Comparison of ENCODE assay signal across 2 cellular contexts in the genomic region with DNA sequence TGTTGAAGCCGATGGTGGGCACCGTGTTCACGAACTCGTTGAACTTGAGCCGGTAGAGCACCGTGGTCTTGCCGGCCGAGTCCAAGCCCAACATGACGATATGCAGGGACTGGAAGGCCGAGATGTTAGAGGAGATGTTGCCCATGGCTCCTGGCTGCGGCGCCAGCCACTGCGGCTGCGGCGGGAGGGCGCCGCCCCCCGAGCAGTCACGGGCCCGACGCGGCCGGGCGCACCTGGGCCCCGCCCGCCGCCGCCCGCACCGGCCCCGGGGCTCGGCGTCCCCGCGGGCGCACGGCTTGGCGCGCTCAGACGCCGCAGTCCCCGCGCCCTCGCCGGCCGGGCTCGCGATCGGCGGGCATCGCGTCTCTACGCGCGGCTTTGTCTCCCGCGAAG.
TF ChIP-seq lines count a peak whose summit lies in the region.

No MANE protein-coding gene starts in this region.

TF ChIP-seq in A549, 52 proteins besides CTCF, POLR2A, EP300 and RAD21:
- TF ChIP-seq ZFP36 (IDR thresholded peaks at IDR 0.05; ENCODE audit: borderline replicate concordance, partially characterized antibody) (no peak), GATA3 (IDR thresholded peaks at IDR 0.05; ENCODE audit: borderline replicate concordance) (no peak), CHD4 (IDR thresholded peaks at IDR 0.05; ENCODE audit: borderline replicate concordance) (no peak), HOXA7 (CRISPR knock-in tag; IDR thresholded peaks at IDR 0.05) (no peak), POLR2AphosphoS2 (conservative IDR thresholded peaks at IDR 0.05; ENCODE audit: low read length) (no peak), BHLHE40 (IDR thresholded peaks at IDR 0.05; ENCODE audit: low read depth, low read length) (no peak), RCOR1 (IDR thresholded peaks at IDR 0.05; ENCODE audit: low read depth, low read length) (no peak), NFE2L2 (conservative IDR thresholded peaks at IDR 0.05; ENCODE audit: low read length) (no peak), RNF2 (IDR thresholded peaks at IDR 0.05; ENCODE audit: borderline replicate concordance, low read depth) (no peak), HOXB5 (CRISPR knock-in tag; IDR thresholded peaks at IDR 0.05) (no peak), MAFK (IDR thresholded peaks at IDR 0.05; ENCODE audit: partially characterized antibody) (no peak)
- TF ChIP-seq, protein P1, sequence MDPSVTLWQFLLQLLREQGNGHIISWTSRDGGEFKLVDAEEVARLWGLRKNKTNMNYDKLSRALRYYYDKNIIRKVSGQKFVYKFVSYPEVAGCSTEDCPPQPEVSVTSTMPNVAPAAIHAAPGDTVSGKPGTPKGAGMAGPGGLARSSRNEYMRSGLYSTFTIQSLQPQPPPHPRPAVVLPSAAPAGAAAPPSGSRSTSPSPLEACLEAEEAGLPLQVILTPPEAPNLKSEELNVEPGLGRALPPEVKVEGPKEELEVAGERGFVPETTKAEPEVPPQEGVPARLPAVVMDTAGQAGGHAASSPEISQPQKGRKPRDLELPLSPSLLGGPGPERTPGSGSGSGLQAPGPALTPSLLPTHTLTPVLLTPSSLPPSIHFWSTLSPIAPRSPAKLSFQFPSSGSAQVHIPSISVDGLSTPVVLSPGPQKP (IDR thresholded peaks at IDR 0.05; ENCODE audit: low read depth, low read length) = no peak

TF ChIP-seq in K562, 482 proteins besides CTCF, POLR2A, EP300 and RAD21:
- TF ChIP-seq, protein P2, sequence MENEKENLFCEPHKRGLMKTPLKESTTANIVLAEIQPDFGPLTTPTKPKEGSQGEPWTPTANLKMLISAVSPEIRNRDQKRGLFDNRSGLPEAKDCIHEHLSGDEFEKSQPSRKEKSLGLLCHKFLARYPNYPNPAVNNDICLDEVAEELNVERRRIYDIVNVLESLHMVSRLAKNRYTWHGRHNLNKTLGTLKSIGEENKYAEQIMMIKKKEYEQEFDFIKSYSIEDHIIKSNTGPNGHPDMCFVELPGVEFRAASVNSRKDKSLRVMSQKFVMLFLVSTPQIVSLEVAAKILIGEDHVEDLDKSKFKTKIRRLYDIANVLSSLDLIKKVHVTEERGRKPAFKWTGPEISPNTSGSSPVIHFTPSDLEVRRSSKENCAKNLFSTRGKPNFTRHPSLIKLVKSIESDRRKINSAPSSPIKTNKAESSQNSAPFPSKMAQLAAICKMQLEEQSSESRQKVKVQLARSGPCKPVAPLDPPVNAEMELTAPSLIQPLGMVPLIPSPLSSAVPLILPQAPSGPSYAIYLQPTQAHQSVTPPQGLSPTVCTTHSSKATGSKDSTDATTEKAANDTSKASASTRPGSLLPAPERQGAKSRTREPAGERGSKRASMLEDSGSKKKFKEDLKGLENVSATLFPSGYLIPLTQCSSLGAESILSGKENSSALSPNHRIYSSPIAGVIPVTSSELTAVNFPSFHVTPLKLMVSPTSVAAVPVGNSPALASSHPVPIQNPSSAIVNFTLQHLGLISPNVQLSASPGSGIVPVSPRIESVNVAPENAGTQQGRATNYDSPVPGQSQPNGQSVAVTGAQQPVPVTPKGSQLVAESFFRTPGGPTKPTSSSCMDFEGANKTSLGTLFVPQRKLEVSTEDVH (IDR thresholded peaks at IDR 0.05; ENCODE audit: low read depth, partially characterized antibody) = no peak
- TF ChIP-seq NCOR1 (IDR thresholded peaks at IDR 0.05) = no peak
- no peak for TF ChIP-seq SUPT5H (IDR thresholded peaks at IDR 0.05)
- TF ChIP-seq, protein P3, sequence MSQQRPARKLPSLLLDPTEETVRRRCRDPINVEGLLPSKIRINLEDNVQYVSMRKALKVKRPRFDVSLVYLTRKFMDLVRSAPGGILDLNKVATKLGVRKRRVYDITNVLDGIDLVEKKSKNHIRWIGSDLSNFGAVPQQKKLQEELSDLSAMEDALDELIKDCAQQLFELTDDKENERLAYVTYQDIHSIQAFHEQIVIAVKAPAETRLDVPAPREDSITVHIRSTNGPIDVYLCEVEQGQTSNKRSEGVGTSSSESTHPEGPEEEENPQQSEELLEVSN (IDR thresholded peaks at IDR 0.05; ENCODE audit: borderline replicate concordance in 1 of 2, extremely low read depth in 1 of 2, insufficient read depth in 1 of 2, insufficient read length in 1 of 2, low read depth in 1 of 2, low read length in 1 of 2, poor library complexity in 1 of 2, severe bottlenecking in 1 of 2) = peak in 1 of 2 experiments; percentile 85
